In genomic region chr18:76408480-76409067, GRCh38 we compare ENCODE assay signal across 26 cellular contexts.
DNase-seq lines count a peak whose midpoint lies in the region; ATAC-seq, FAIRE-seq and TF ChIP-seq lines count a peak whose summit lies in the region.
"Had no signal": no experiment of that assay in that cellular context is flagged by ENCODE, and none has a peak within 500 bp of the region (broad histone marks: within the 10 kb centered on the region; RNA-seq: fewer than 3 reads in every experiment).

No MANE protein-coding gene starts in this region.

- H4K20me1 ChIP-seq in Karpas-422 (ENCODE audit: insufficient read depth, low read depth, low read length) (peaks cover 71% of the 10 kb centered on the region), smooth muscle cell (ENCODE audit: low read depth) (peaks cover 99% of the 10 kb centered on the region)

- H3K4me2 ChIP-seq in Karpas-422 (ENCODE audit: low read depth, low read length, poor library complexity, severe bottlenecking) (no peak overlapping the region), smooth muscle cell (no peak overlapping the region)
- H3K4me2 ChIP-seq: A549 had no signal

- H3F3A ChIP-seq in smooth muscle cell (ENCODE audit: low read depth) = no peaks in the 10 kb centered on the region

- H3K36me3 Mint-ChIP-seq in type B pancreatic cell = peaks cover 39% of the 10 kb centered on the region

- H3K9me2 ChIP-seq in Karpas-422 (replicated peaks; ENCODE audit: insufficient read depth, low read length) = no peaks in the 10 kb centered on the region

- no peak overlapping the region for H3K4me3 Mint-ChIP-seq in type B pancreatic cell
- H3K4me3 Mint-ChIP-seq: CD8-positive, alpha-beta T cell had no signal

- H3K79me2 ChIP-seq in Karpas-422 (ENCODE audit: low read length) (peaks cover 100% of the 10 kb centered on the region), smooth muscle cell (ENCODE audit: low read depth) (peaks cover 76% of the 10 kb centered on the region)

- H2AFZ ChIP-seq in Karpas-422 (ENCODE audit: low read length) (no peak overlapping the region), smooth muscle cell (ENCODE audit: low read depth) (no peak overlapping the region)

- ATAC-seq in psoas muscle = no peak
- ATAC-seq: A549; CD8-positive, alpha-beta T cell; GM12878 had no signal

- H3K9ac ChIP-seq in Karpas-422 (ENCODE audit: low read length) = no peak overlapping the region
- no peak overlapping the region for H3K9ac ChIP-seq in smooth muscle cell (ENCODE audit: low read depth)

- H3K27me3 ChIP-seq in Karpas-422 (ENCODE audit: low read length) (no peaks in the 10 kb centered on the region), smooth muscle cell (ENCODE audit: low read depth) (no peaks in the 10 kb centered on the region), psoas muscle (ENCODE audit: insufficient read depth in 3 of 3, low read length in 2 of 3) (no peaks in the 10 kb centered on the region)
- H3K27me3 ChIP-seq: SJSA1 had no signal

- peak; percentile 97 for FAIRE-seq in D721Med (lab: Jason Lieb, UNC)
- FAIRE-seq in endometrium (lab: Jason Lieb, UNC) = peak; percentile 91
- FAIRE-seq: A549, GM12878, H54, HTR-8/SVneo had no signal

- DNase-seq in D721Med (ENCODE audit: insufficient read length, low spot score) = no peak
- DNase-seq in Karpas-422 = no peak
- peak; percentile 6 for DNase-seq in type B pancreatic cell (ENCODE audit: extremely low spot score, unreplicated experiment)
- DNase-seq in smooth muscle cell (lab: John Stamatoyannopoulos, UW; ENCODE audit: unreplicated experiment) = no peak
- no peak for DNase-seq in SK-N-DZ (ENCODE audit: low spot score)
- no peak for DNase-seq in psoas muscle
- DNase-seq: C1 segment of cervical spinal cord, Caco-2, DMS 273 treated with DMSO at 0.1 percent for 48 hours, DMS79, EL, GDM1, KBM-7, MM.1S, NCI-H2029, NCI-H2227 treated with DMSO at 0.1 percent for 48 hours, NCI-H69, Right ventricle myocardium superior, RPMI8226 had no signal

- 87% methylated on average over 15 of the region's 15 CpGs for WGBS in smooth muscle cell (ENCODE audit: low lambda C conversion rate)
- WGBS in psoas muscle, 3 donors = 88 to 90% (median 90%) methylated on average over 15 of the region's 15 CpGs

- H3K27ac Mint-ChIP-seq in type B pancreatic cell = no peak overlapping the region
- H3K27ac Mint-ChIP-seq: CD8-positive, alpha-beta T cell had no signal

- intact Hi-C loops in psoas muscle (cut with DNase I) = loop anchor here (5.0 kb wide), 4 partner anchors 69 to 209 kb away; no protein-coding TSS in a partner anchor

- peaks cover 6% of the 10 kb centered on the region for H3K9me3 Mint-ChIP-seq in type B pancreatic cell
- H3K9me3 Mint-ChIP-seq: CD8-positive, alpha-beta T cell had no signal

- H3K27ac ChIP-seq in Karpas-422 (ENCODE audit: low read length) (peak overlapping the region; percentile 1; the same call in 1 of the 2 replicates), smooth muscle cell (ENCODE audit: low read depth) (no peak overlapping the region), psoas muscle (no peak overlapping the region)
- H3K27ac ChIP-seq: A549, SJSA1 had no signal

- H3K27me3 Mint-ChIP-seq in type B pancreatic cell = no peaks in the 10 kb centered on the region

- H3K36me3 ChIP-seq in Karpas-422 (ENCODE audit: insufficient read depth, low read length) = 0 out of 2 replicates have a peak, but pooled peaks cover 3% of the 10 kb centered on the region
- H3K36me3 ChIP-seq in smooth muscle cell (ENCODE audit: low read depth) = no peaks in the 10 kb centered on the region
- no peaks in the 10 kb centered on the region for H3K36me3 ChIP-seq in psoas muscle (ENCODE audit: insufficient read depth in 1 of 2, low read depth in 1 of 2)

- H3K9me3 ChIP-seq in Karpas-422 (ENCODE audit: low read length) (no peaks in the 10 kb centered on the region), smooth muscle cell (replicated peaks; ENCODE audit: low read depth) (no peaks in the 10 kb centered on the region), psoas muscle (no peaks in the 10 kb centered on the region)
- H3K9me3 ChIP-seq: A549, Caco-2, SJSA1 had no signal

- TF ChIP-seq CTCF in D721Med (IDR thresholded peaks at IDR 0.05; ENCODE audit: insufficient read depth, missing control alignments) = no peak
- TF ChIP-seq CTCF in type B pancreatic cell (conservative IDR thresholded peaks at IDR 0.05) = no peak
- no peak for TF ChIP-seq CTCF in smooth muscle cell (IDR thresholded peaks at IDR 0.05; ENCODE audit: borderline replicate concordance, insufficient read depth, poor library complexity, severe bottlenecking)
- TF ChIP-seq CTCF in psoas muscle (IDR thresholded peaks at IDR 0.05) = no peak

- H3K4me3 ChIP-seq in Karpas-422 (ENCODE audit: low read length) (no peak overlapping the region), smooth muscle cell (no peak overlapping the region), psoas muscle (no peak overlapping the region)
- H3K4me3 ChIP-seq: A549, GM12878, SJSA1 had no signal

- H3K4me1 ChIP-seq in Karpas-422 (ENCODE audit: low read length) (peaks cover 50% of the 10 kb centered on the region), smooth muscle cell (ENCODE audit: low read depth) (no peaks in the 10 kb centered on the region), psoas muscle (peaks cover 25% of the 10 kb centered on the region)
- H3K4me1 ChIP-seq: A549, Caco-2 had no signal

- H3K4me1 Mint-ChIP-seq in type B pancreatic cell (ENCODE audit: unreplicated experiment) = peaks cover 18% of the 10 kb centered on the region
